Comparison of ENCODE assay signal across 15 cellular contexts in genomic region chr14:80973918-80974317, GRCh38.
DNase-seq lines count a peak whose midpoint lies in the region; ATAC-seq lines count a peak whose summit lies in the region.
"Had no signal": no experiment of that assay in that cellular context is flagged by ENCODE, and none has a peak within 500 bp of the region (broad histone marks: within the 10 kb centered on the region; RNA-seq: fewer than 3 reads in every experiment).

No MANE protein-coding gene starts in this region.

- peak; percentile 23 for DNase-seq in activated gamma-delta T cell treated with Interleukin-2 at 50 U/mL for 16 hours
- DNase-seq in activated gamma-delta T cell (lab: John Stamatoyannopoulos, UW), result no peak
- DNase-seq in T-helper 2 cell treated with Interferon-gamma antibody and Interleukin-4, amounts not matched to agents 5 μg/mL and 100 μg/mL, for 36 hours (ENCODE audit: low spot score), result no peak
- DNase-seq in kidney glomerular epithelial cell (lab: John Stamatoyannopoulos, UW), result peak; percentile 87
- DNase-seq in iPS-NIHi11 (ENCODE audit: low spot score), result no peak
- DNase-seq: activated CD4-positive, alpha-beta memory T cell treated with anti-CD3 and anti-CD28 coated beads, Interleukin-2, amount 10 ng/mL, durations not matched to agents 7 days and 5 days; activated naive CD4-positive, alpha-beta T cell treated with Interleukin-2 at 50 U/mL for 16 hours; cerebellar nuclear complex; NCI-H345; stimulated activated CD4-positive, alpha-beta T cell treated with anti-CD3 and anti-CD28 coated beads, Interleukin-12 subunit alpha, Interleukin-12 subunit beta, amount 100 ng/mL, for 4 hours; T-helper 17 cell had no signal

- H3K27me3 Mint-ChIP-seq in T-helper 2 cell treated with Interferon-gamma antibody and Interleukin-4, amounts not matched to agents 5 μg/mL and 100 μg/mL, for 36 hours (ENCODE audit: low read depth), result peaks cover 32% of the 10 kb centered on the region

- peaks cover 50% of the 10 kb centered on the region for H3K4me1 Mint-ChIP-seq in T-helper 2 cell treated with Interferon-gamma antibody and Interleukin-4, amounts not matched to agents 5 μg/mL and 100 μg/mL, for 36 hours (ENCODE audit: low read depth)

- no peaks in the 10 kb centered on the region for H3K9me3 Mint-ChIP-seq in T-helper 2 cell treated with Interferon-gamma antibody and Interleukin-4, amounts not matched to agents 5 μg/mL and 100 μg/mL, for 36 hours
- H3K9me3 Mint-ChIP-seq: activated CD4-positive, alpha-beta memory T cell treated with anti-CD3 and anti-CD28 coated beads, Interleukin-2, amount 10 ng/mL, durations not matched to agents 7 days and 5 days; memory B cell had no signal

- H3K4me3 Mint-ChIP-seq in T-helper 2 cell treated with Interferon-gamma antibody and Interleukin-4, amounts not matched to agents 5 μg/mL and 100 μg/mL, for 36 hours, result peak overlapping the region; percentile 38
- H3K4me3 Mint-ChIP-seq: activated CD4-positive, alpha-beta memory T cell treated with anti-CD3 and anti-CD28 coated beads, Interleukin-2, amount 10 ng/mL, durations not matched to agents 7 days and 5 days; memory B cell; T-helper 17 cell had no signal

- H3K27ac Mint-ChIP-seq in T-helper 2 cell treated with Interferon-gamma antibody and Interleukin-4, amounts not matched to agents 5 μg/mL and 100 μg/mL, for 36 hours, result peak overlapping the region; percentile 52
- H3K27ac Mint-ChIP-seq: activated CD4-positive, alpha-beta memory T cell treated with anti-CD3 and anti-CD28 coated beads, Interleukin-2, amount 10 ng/mL, durations not matched to agents 7 days and 5 days; memory B cell; T-helper 17 cell had no signal

- peaks cover 9% of the 10 kb centered on the region for H3K36me3 Mint-ChIP-seq in T-helper 2 cell treated with Interferon-gamma antibody and Interleukin-4, amounts not matched to agents 5 μg/mL and 100 μg/mL, for 36 hours (ENCODE audit: low read depth)
- H3K36me3 Mint-ChIP-seq: memory B cell had no signal

- ATAC-seq in HG02973 (IDR thresholded peaks at IDR 0.05; ENCODE audit: unreplicated experiment), result no peak
- ATAC-seq in HG02610 (IDR thresholded peaks at IDR 0.05; ENCODE audit: unreplicated experiment), result no peak
- no peak for ATAC-seq in GM21737 (IDR thresholded peaks at IDR 0.05; ENCODE audit: unreplicated experiment)
- ATAC-seq: T-helper 17 cell had no signal

Comparison
In these comparisons a context has a peak if more than half of its experiments do, and no peak if none do; other contexts are left out.
1. DNase-seq: peak in activated gamma-delta T cell treated with Interleukin-2 at 50 U/mL for 16 hours (single experiment) and kidney glomerular epithelial cell (single experiment); none in activated gamma-delta T cell (single experiment), T-helper 2 cell treated with Interferon-gamma antibody and Interleukin-4, amounts not matched to agents 5 μg/mL and 100 μg/mL, for 36 hours (single experiment) and iPS-NIHi11 (single experiment).